In genomic region chr1:79874289-79874688, GRCh38 we compare ENCODE assay signal across 1 cellular context.
TF ChIP-seq lines count a peak whose summit lies in the region.

No MANE protein-coding gene starts in this region.

TF ChIP-seq in SK-N-SH, 30 proteins besides CTCF, POLR2A, EP300 and RAD21 (continued from another document):
- TF ChIP-seq, protein P1, sequence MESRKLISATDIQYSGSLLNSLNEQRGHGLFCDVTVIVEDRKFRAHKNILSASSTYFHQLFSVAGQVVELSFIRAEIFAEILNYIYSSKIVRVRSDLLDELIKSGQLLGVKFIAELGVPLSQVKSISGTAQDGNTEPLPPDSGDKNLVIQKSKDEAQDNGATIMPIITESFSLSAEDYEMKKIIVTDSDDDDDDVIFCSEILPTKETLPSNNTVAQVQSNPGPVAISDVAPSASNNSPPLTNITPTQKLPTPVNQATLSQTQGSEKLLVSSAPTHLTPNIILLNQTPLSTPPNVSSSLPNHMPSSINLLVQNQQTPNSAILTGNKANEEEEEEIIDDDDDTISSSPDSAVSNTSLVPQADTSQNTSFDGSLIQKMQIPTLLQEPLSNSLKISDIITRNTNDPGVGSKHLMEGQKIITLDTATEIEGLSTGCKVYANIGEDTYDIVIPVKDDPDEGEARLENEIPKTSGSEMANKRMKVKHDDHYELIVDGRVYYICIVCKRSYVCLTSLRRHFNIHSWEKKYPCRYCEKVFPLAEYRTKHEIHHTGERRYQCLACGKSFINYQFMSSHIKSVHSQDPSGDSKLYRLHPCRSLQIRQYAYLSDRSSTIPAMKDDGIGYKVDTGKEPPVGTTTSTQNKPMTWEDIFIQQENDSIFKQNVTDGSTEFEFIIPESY (IDR thresholded peaks at IDR 0.05; ENCODE audit: borderline replicate concordance, low read depth): no peak
- TF ChIP-seq TAF1 (IDR thresholded peaks at IDR 0.05; ENCODE audit: borderline replicate concordance, low read depth, low read length): no peak
- TF ChIP-seq REST (IDR thresholded peaks at IDR 0.05; ENCODE audit: low read depth, low read length): no peak
